In genomic region chr1:44775078-44775929, GRCh38 we compare ENCODE assay signal across 8 cellular contexts. TPM values are rescaled to one million over a fixed set of nuclear protein-coding genes. Genes with fewer than 3 reads are reported as not detected.
DNase-seq lines count a peak whose midpoint lies in the region; ATAC-seq and TF ChIP-seq lines count a peak whose summit lies in the region.

Gene RPS8, plus strand, starts transcription at chr1:44775540. Its CDS starts 57 bp downstream, at chr1:44775597.

- H3K27ac ChIP-seq in AG04450 (ENCODE audit: low read depth, low read length), result peak within 1 kb of the TSS; percentile 96
- peak within 1 kb of the TSS; percentile 98 for H3K27ac ChIP-seq in mammary epithelial cell (ENCODE audit: insufficient read depth, low read depth, low read length)
- peak within 1 kb of the TSS; percentile 95 for H3K27ac ChIP-seq in smooth muscle cell (ENCODE audit: low read depth)

- in situ Hi-C loops in mammary epithelial cell (cut with MboI; ENCODE audit: low sequenced_read_pairs in 2 of 2), result loop anchor here in 1 of 2 donors (25.0 kb wide), 1 partner anchor 712 kb away; the partner anchor contains the start of gene TESK2

- no peaks in the 10 kb centered on the region for H3K27me3 ChIP-seq in AG04450 (ENCODE audit: control insufficient read depth, insufficient read depth, low read length)
- H3K27me3 ChIP-seq in mammary epithelial cell (ENCODE audit: insufficient read depth, low read length), result no peaks in the 10 kb centered on the region
- H3K27me3 ChIP-seq in smooth muscle cell (ENCODE audit: low read depth), result no peaks in the 10 kb centered on the region

- no peaks in the 10 kb centered on the region; the same call in 1 of the 2 replicates for H3K9me3 ChIP-seq in AG04450 (ENCODE audit: control insufficient read depth, insufficient read depth, low read length)
- no peaks in the 10 kb centered on the region for H3K9me3 ChIP-seq in mammary epithelial cell (replicated peaks; ENCODE audit: insufficient read depth, low read length)
- H3K9me3 ChIP-seq in smooth muscle cell (replicated peaks; ENCODE audit: low read depth), result no peaks in the 10 kb centered on the region

- H3F3A ChIP-seq in smooth muscle cell (ENCODE audit: low read depth), result peaks cover 18% of the 10 kb centered on the region

- peaks cover 15% of the 10 kb centered on the region for H3K4me1 ChIP-seq in mammary epithelial cell (ENCODE audit: insufficient read depth, low read length)
- peaks cover 14% of the 10 kb centered on the region for H3K4me1 ChIP-seq in smooth muscle cell (ENCODE audit: low read depth)

- peaks cover 45% of the 10 kb centered on the region for H3K79me2 ChIP-seq in mammary epithelial cell (ENCODE audit: insufficient read depth, low read length)
- peaks cover 32% of the 10 kb centered on the region for H3K79me2 ChIP-seq in smooth muscle cell (ENCODE audit: low read depth)

- peak; percentile 76 for DNase-seq in AG04450 (ENCODE audit: low read depth, low spot score)
- peak; percentile 84 for DNase-seq in NCI-H2196 treated with DMSO at 0.1 percent for 48 hours (lab: John Stamatoyannopoulos, UW; ENCODE audit: unreplicated experiment)
- DNase-seq in mammary epithelial cell, result peak; percentile 92
- DNase-seq in iPS-NIHi7 (ENCODE audit: extremely low spot score), result peak; percentile 93
- DNase-seq in smooth muscle cell (lab: John Stamatoyannopoulos, UW; ENCODE audit: unreplicated experiment), result peak; percentile 63

- H4K20me1 ChIP-seq in mammary epithelial cell (ENCODE audit: insufficient read depth, low read length) (peaks cover 7% of the 10 kb centered on the region), smooth muscle cell (ENCODE audit: low read depth) (peaks cover 46% of the 10 kb centered on the region)

- TF ChIP-seq CTCF in AG04450 (IDR thresholded peaks at IDR 0.05; ENCODE audit: low read depth, low read length) (no peak), WI38 (IDR thresholded peaks at IDR 0.05; ENCODE audit: low read depth, low read length) (no peak), mammary epithelial cell (conservative IDR thresholded peaks at IDR 0.05 in 1 of 2, IDR thresholded peaks at IDR 0.05 in 1 of 2; ENCODE audit: extremely low read depth in 1 of 2, insufficient read depth in 1 of 2, low read depth in 1 of 2, low read length in 2 of 2) (no peak), smooth muscle cell (IDR thresholded peaks at IDR 0.05; ENCODE audit: borderline replicate concordance, insufficient read depth, poor library complexity, severe bottlenecking) (no peak)

- H3K36me3 ChIP-seq in mammary epithelial cell (ENCODE audit: insufficient read depth, low read length), result peaks cover 24% of the 10 kb centered on the region
- H3K36me3 ChIP-seq in smooth muscle cell (ENCODE audit: low read depth), result no peaks in the 10 kb centered on the region

- intact Hi-C loops in mammary epithelial cell (cut with micrococcal nuclease), result loop anchor here (1.0 to 2.0 kb wide), 2 partner anchors 37 to 45 kb away; partner anchors contain the start of gene KIF2C

- H3K4me3 ChIP-seq in AG04450 (ENCODE audit: low read depth, low read length), result peak within 1 kb of the TSS; percentile 92
- peak within 1 kb of the TSS; percentile 93 for H3K4me3 ChIP-seq in WI38 (ENCODE audit: low read depth, low read length)
- peak within 1 kb of the TSS; percentile 83 to 92 (median 86) for H3K4me3 ChIP-seq in mammary epithelial cell (replicated peaks in 1 of 3; ENCODE audit: insufficient read depth in 1 of 3, low read depth in 2 of 3, low read length in 3 of 3)
- H3K4me3 ChIP-seq in smooth muscle cell, result peak within 1 kb of the TSS; percentile 91

- ATAC-seq in GM18873 (IDR thresholded peaks at IDR 0.05; ENCODE audit: low FRiP score, unreplicated experiment) (peak; percentile 70), HG03135 (IDR thresholded peaks at IDR 0.05; ENCODE audit: unreplicated experiment) (peak; percentile 72)

- POLR2A ChIA-PET in AG04450 (lab: Yijun Ruan, JAX), result interaction anchor here (0.5 to 2.5 kb wide), 32 partner anchors 8 to 1648 kb away, joined by 3 to 23 read pairs (median 4); partner anchors contain the start of genes BEST4, BTBD19, HECTD3 and PLK3

- H3K9ac ChIP-seq in mammary epithelial cell (ENCODE audit: insufficient read depth, low read length) (peak within 1 kb of the TSS; percentile 98), smooth muscle cell (ENCODE audit: low read depth) (peak within 1 kb of the TSS; percentile 97)

- 2% methylated on average over 26 of the region's 65 CpGs for WGBS in mammary epithelial cell (ENCODE audit: low coverage, missing lambda C conversion rate)
- under 1% methylated on average over 65 of the region's 65 CpGs for WGBS in smooth muscle cell (ENCODE audit: low lambda C conversion rate)

- H2AFZ ChIP-seq in mammary epithelial cell (ENCODE audit: low read depth, low read length) (peak within 1 kb of the TSS; percentile 83), smooth muscle cell (ENCODE audit: low read depth) (peak within 1 kb of the TSS; percentile 95)

- CTCF ChIA-PET in AG04450 (lab: Charles Lee), result interaction anchor here (0.9 to 2.1 kb wide), 5 partner anchors 10 to 47 kb away, joined by 3 to 9 read pairs (median 6); partner anchors contain the start of genes PLK3 and RNU5D-1
- CTCF ChIA-PET in mammary epithelial cell (lab: Charles Lee; ENCODE audit: low non-redundant PET), result interaction anchor here (0.6 kb wide), 1 partner anchor 45 kb away, joined by 10 read pairs; no protein-coding TSS in a partner anchor

- dilution Hi-C loops in mammary epithelial cell (cut with HindIII; ENCODE audit: low sequenced_read_pairs), result loop anchor here (5.0 kb wide), 2 partner anchors 43 to 92 kb away; partner anchors contain the start of gene RNU5D-1

- BruUV-seq in mammary epithelial cell (replicated peaks; lab: Mats Ljungman, UMichigan), result TSS peak; percentile 91

- H3K4me2 ChIP-seq in mammary epithelial cell (ENCODE audit: insufficient read depth, low read depth, low read length) (peak within 1 kb of the TSS; percentile 86), smooth muscle cell (peak within 1 kb of the TSS; percentile 99)

RNA-seq across cellular contexts. Expression of gene RPS8, which starts in this region (rescaled TPM):
- polyA plus RNA-seq in AG04450 (2011; rRNA removed) (2,661 and 2,755 TPM in 2 replicates), mammary epithelial cell (2,133 TPM), smooth muscle cell (478 and 530 TPM in 2 replicates)
- 491 and 532 TPM in 2 replicates for polyA minus RNA-seq in AG04450 (2011; rRNA and poly(A)+ RNA removed)
- total RNA-seq in mammary epithelial cell (1,000 to 10,000 TPM; 1,053 to 1,537 TPM), smooth muscle cell (2,002 and 2,330 TPM in 2 replicates)
- 614 TPM for polyA minus RNA-seq in mammary epithelial cell

Comparison
In these comparisons a context has a peak if more than half of its experiments do, and no peak if none do; other contexts are left out.
1. Peak in every context shown above with its lines: DNase-seq, ATAC-seq, H3K4me3 ChIP-seq and H3K27ac ChIP-seq.